Comparison of ENCODE assay signal across 11 cellular contexts in genomic region chr14:24315807-24316596, GRCh38. TPM values are rescaled to one million over a fixed set of nuclear protein-coding genes. Genes with fewer than 3 reads are reported as not detected.
DNase-seq lines count a peak whose midpoint lies in the region; ATAC-seq and TF ChIP-seq lines count a peak whose summit lies in the region.
"Had no signal": no experiment of that assay in that cellular context is flagged by ENCODE, and none has a peak within 500 bp of the region (broad histone marks: within the 10 kb centered on the region; RNA-seq: fewer than 3 reads in every experiment).

No MANE protein-coding gene starts in this region.

- no peak overlapping the region for H3K4me2 ChIP-seq in PC-3 (ENCODE audit: low read length)

- H3K9me2 ChIP-seq in PC-3 (replicated peaks; ENCODE audit: low read length), result no peaks in the 10 kb centered on the region

- no peaks in the 10 kb centered on the region for H3F3A ChIP-seq in PC-3 (ENCODE audit: low read length, unreplicated experiment)

- H2AFZ ChIP-seq in PC-3 (ENCODE audit: low read length), result no peak overlapping the region

- H3K27me3 Mint-ChIP-seq in nephron progenitor cell (ENCODE audit: low read depth, poor library complexity), result peaks cover 45% of the 10 kb centered on the region

- intact Hi-C loops in PC-3 (cut with micrococcal nuclease), result no loop called here

- H3K9me3 Mint-ChIP-seq in nephron progenitor cell, result no peaks in the 10 kb centered on the region

- H3K9ac ChIP-seq in PC-3 (ENCODE audit: low read length), result no peak overlapping the region

- H3K27ac Mint-ChIP-seq in nephron progenitor cell, result peak overlapping the region; percentile 26

- H4K20me1 ChIP-seq in PC-3 (ENCODE audit: low read length), result no peaks in the 10 kb centered on the region

- no peaks in the 10 kb centered on the region for H3K27me3 ChIP-seq in PC-3 (ENCODE audit: low read length)

- ATAC-seq in PC-3, result peak; percentile 53
- no peak for ATAC-seq in GM21737 (IDR thresholded peaks at IDR 0.05; ENCODE audit: unreplicated experiment)

- peaks cover 4% of the 10 kb centered on the region for H3K36me3 Mint-ChIP-seq in nephron progenitor cell (ENCODE audit: low read depth)

- no peak overlapping the region for H3K4me3 ChIP-seq in PC-3 (ENCODE audit: low read length)
- H3K4me3 ChIP-seq in fibroblast of mammary gland (ENCODE audit: control insufficient read depth, low read depth, low read length), result no peak overlapping the region

- DNase-seq in AG20443 (ENCODE audit: low spot score), result peak; percentile 39
- no peak for DNase-seq in PC-3
- DNase-seq in fibroblast of mammary gland (ENCODE audit: low read depth), result peak; percentile 19
- no peak for DNase-seq in nephron progenitor cell
- no peak for DNase-seq in HuH-7 (ENCODE audit: low spot score)
- DNase-seq in kidney glomerular epithelial cell (lab: John Stamatoyannopoulos, UW), result no peak
- DNase-seq in SKM-1 (lab: John Stamatoyannopoulos, UW; ENCODE audit: unreplicated experiment), result no peak
- DNase-seq: activated naive CD4-positive, alpha-beta T cell treated with anti-CD3 and anti-CD28 coated beads, Interleukin-2, amount 50 U/mL, for 16 hours; NCI-H1694 treated with DMSO at 0.1 percent for 48 hours; T-helper 9 cell had no signal

- no peaks in the 10 kb centered on the region for H3K79me2 ChIP-seq in PC-3 (ENCODE audit: low read length)

- CTCF ChIA-PET in PC-3 (lab: Charles Lee), result no interaction called here

- H3K36me3 ChIP-seq in PC-3 (ENCODE audit: low read depth, low read length), result no peaks in the 10 kb centered on the region

- peaks cover 12% of the 10 kb centered on the region for H3K4me1 ChIP-seq in PC-3 (ENCODE audit: insufficient read depth, low read length)

- no TSS peak for BruUV-seq in PC-3 (replicated peaks; lab: Mats Ljungman, UMichigan)

- peaks cover 26% of the 10 kb centered on the region for H3K4me1 Mint-ChIP-seq in nephron progenitor cell

- TF ChIP-seq CTCF in PC-3 (conservative IDR thresholded peaks at IDR 0.05; ENCODE audit: low read depth, low read length), result no peak
- TF ChIP-seq CTCF in fibroblast of mammary gland (conservative IDR thresholded peaks at IDR 0.05; ENCODE audit: control insufficient read depth, insufficient read depth, low read depth, low read length), result no peak
- no peak for TF ChIP-seq CTCF in nephron progenitor cell (IDR thresholded peaks at IDR 0.05)

- no peak overlapping the region for H3K4me3 Mint-ChIP-seq in nephron progenitor cell

- H3K27ac ChIP-seq in PC-3 (ENCODE audit: low read length), result no peak overlapping the region

- POLR2A ChIA-PET in PC-3 (lab: Charles Lee; ENCODE audit: unreplicated experiment), result no interaction called here

- no peaks in the 10 kb centered on the region for H3K9me3 ChIP-seq in PC-3 (ENCODE audit: low read length)

RNA-seq across cellular contexts. Expression of gene LTB4R, which starts 4.7 kb away (rescaled TPM):
- total RNA-seq in PC-3 (2014; rRNA removed), result 11.6 and 13.1 TPM in 2 replicates

RNA-seq across cellular contexts. Expression of gene LTB4R2, which starts 6.1 kb away (rescaled TPM):
- total RNA-seq in PC-3 (2014; rRNA removed), result 9.3 and 19.3 TPM in 2 replicates

RNA-seq across cellular contexts. Expression of gene CIDEB, which starts 8.2 kb away (rescaled TPM):
- not detected in 2 replicates for total RNA-seq in PC-3 (2014; rRNA removed)

RNA-seq across cellular contexts. Expression of gene NOP9, which starts 16.4 kb away (rescaled TPM):
- total RNA-seq in PC-3 (2014; rRNA removed), result 30.4 and 35.5 TPM in 2 replicates

RNA-seq across cellular contexts. Expression of gene DHRS1, which starts 16.4 kb away (rescaled TPM):
- 15.8 and 15.9 TPM in 2 replicates for total RNA-seq in PC-3 (2014; rRNA removed)

Comparison
In these comparisons a context has a peak if more than half of its experiments do, and no peak if none do; other contexts are left out.
1. DNase-seq: peak in AG20443 (single experiment) and fibroblast of mammary gland (single experiment); none in PC-3 (single experiment), nephron progenitor cell (single experiment), HuH-7 (single experiment), kidney glomerular epithelial cell (single experiment) and SKM-1 (single experiment).